Comparison of ENCODE assay signal across 14 cellular contexts in genomic region chr7:108402865-108403264, GRCh38. TPM values are rescaled to one million over a fixed set of nuclear protein-coding genes. Genes with fewer than 3 reads are reported as not detected.
DNase-seq lines count a peak whose midpoint lies in the region; ATAC-seq and TF ChIP-seq lines count a peak whose summit lies in the region.
"Had no signal": no experiment of that assay in that cellular context is flagged by ENCODE, and none has a peak within 500 bp of the region (broad histone marks: within the 10 kb centered on the region; RNA-seq: fewer than 3 reads in every experiment).

No MANE protein-coding gene starts in this region.

- no peaks in the 10 kb centered on the region for H4K20me1 ChIP-seq in PC-9 (ENCODE audit: insufficient read depth)

- no peak for TF ChIP-seq POLR2A in Peyer's patch (IDR thresholded peaks at IDR 0.05)

- H3K27me3 Mint-ChIP-seq in activated naive CD8-positive, alpha-beta T cell treated with anti-CD3 and anti-CD28 coated beads, Interleukin-2, amount 50 U/mL, for 24 hours: no peaks in the 10 kb centered on the region
- H3K27me3 Mint-ChIP-seq in activated naive CD8-positive, alpha-beta T cell treated with anti-CD3 and anti-CD28 coated beads for 36 hours: no peaks in the 10 kb centered on the region

- H3K4me3 ChIP-seq in choroid plexus epithelial cell (ENCODE audit: low read depth, low read length) (no peak overlapping the region), PC-9 (no peak overlapping the region), Peyer's patch (no peak overlapping the region)
- H3K4me3 ChIP-seq: lower lobe of right lung, ovary had no signal

- no peaks in the 10 kb centered on the region for H3F3A ChIP-seq in PC-9 (ENCODE audit: insufficient read depth, low read depth)

- H3K27ac ChIP-seq in PC-9 (no peak overlapping the region), Peyer's patch (no peak overlapping the region)
- H3K27ac ChIP-seq: lower lobe of right lung, ovary had no signal

- CTCF ChIA-PET in PC-9 (lab: Charles Lee): no interaction called here

- peaks cover 13% of the 10 kb centered on the region for H3K4me1 ChIP-seq in PC-9 (replicated peaks; ENCODE audit: insufficient read depth)
- H3K4me1 ChIP-seq in Peyer's patch: no peaks in the 10 kb centered on the region
- H3K4me1 ChIP-seq: lower lobe of right lung had no signal

- H3K36me3 ChIP-seq in PC-9 (ENCODE audit: low read depth): no peaks in the 10 kb centered on the region
- H3K36me3 ChIP-seq in Peyer's patch: no peaks in the 10 kb centered on the region
- H3K36me3 ChIP-seq: lower lobe of right lung, ovary had no signal

- intact Hi-C loops in PC-9 (cut with micrococcal nuclease; ENCODE audit: unreplicated experiment): no loop called here

- H3K4me3 Mint-ChIP-seq in activated naive CD8-positive, alpha-beta T cell treated with anti-CD3 and anti-CD28 coated beads, Interleukin-2, amount 50 U/mL, for 24 hours: no peak overlapping the region
- no peak overlapping the region for H3K4me3 Mint-ChIP-seq in activated naive CD8-positive, alpha-beta T cell treated with anti-CD3 and anti-CD28 coated beads for 36 hours
- H3K4me3 Mint-ChIP-seq: dendritic cell treated with granulocyte-macrophage colony-stimulating factor and Interleukin-4, amounts not matched to agents 40 ng/mL and 50 ng/mL, for 4 days had no signal

- H2AFZ ChIP-seq in PC-9: no peak overlapping the region

- DNase-seq in activated naive CD8-positive, alpha-beta T cell treated with anti-CD3 and anti-CD28 coated beads, Interleukin-2, amount 50 U/mL, for 24 hours: no peak
- no peak for DNase-seq in activated naive CD8-positive, alpha-beta T cell treated with anti-CD3 and anti-CD28 coated beads for 36 hours
- DNase-seq in choroid plexus epithelial cell (ENCODE audit: low read depth) (peak; percentile 80), PC-9 (no peak), Kasumi-1 (lab: John Stamatoyannopoulos, UW) (no peak), Peyer's patch (no peak)
- no peak for DNase-seq in stimulated activated naive CD8-positive, alpha-beta T cell treated with anti-CD3 and anti-CD28 coated beads, Interleukin-15, Interleukin-2, amounts not matched to agents 100 U/mL and 50 U/mL, for 24 hours
- DNase-seq: activated CD8-positive, alpha-beta memory T cell treated with anti-CD3 and anti-CD28 coated beads, Interleukin-2, amount 50 U/mL, for 4 hours; lower lobe of right lung; ovary; SIG-M5; stimulated activated CD4-positive, alpha-beta T cell treated with anti-CD3 and anti-CD28 coated beads, Interleukin-1b, Interleukin-23, amount 100 ng/mL, for 48 hours had no signal

- H3K4me2 ChIP-seq in PC-9: no peak overlapping the region

- H3K9me3 Mint-ChIP-seq in activated naive CD8-positive, alpha-beta T cell treated with anti-CD3 and anti-CD28 coated beads, Interleukin-2, amount 50 U/mL, for 24 hours: no peaks in the 10 kb centered on the region
- no peaks in the 10 kb centered on the region for H3K9me3 Mint-ChIP-seq in activated naive CD8-positive, alpha-beta T cell treated with anti-CD3 and anti-CD28 coated beads for 36 hours
- H3K9me3 Mint-ChIP-seq: dendritic cell treated with granulocyte-macrophage colony-stimulating factor and Interleukin-4, amounts not matched to agents 40 ng/mL and 50 ng/mL, for 4 days had no signal

- peak; percentile 43 for ATAC-seq in activated naive CD8-positive, alpha-beta T cell treated with anti-CD3 and anti-CD28 coated beads, Interleukin-2, amount 50 U/mL, for 24 hours
- ATAC-seq in HG03354 (IDR thresholded peaks at IDR 0.05; ENCODE audit: poor library complexity, severe bottlenecking, unreplicated experiment): peak; percentile 54
- ATAC-seq in stimulated activated naive CD8-positive, alpha-beta T cell treated with anti-CD3 and anti-CD28 coated beads, Interleukin-15, Interleukin-2, amounts not matched to agents 100 U/mL and 50 U/mL, for 24 hours: peak; percentile 46
- ATAC-seq: lower lobe of right lung had no signal

- H3K9me3 ChIP-seq in PC-9 (ENCODE audit: insufficient read depth, low read depth) (no peaks in the 10 kb centered on the region), Peyer's patch (no peaks in the 10 kb centered on the region)
- H3K9me3 ChIP-seq: lower lobe of right lung, ovary had no signal

- H3K27me3 ChIP-seq in PC-9 (ENCODE audit: insufficient read depth, low read depth) (no peaks in the 10 kb centered on the region), Peyer's patch (no peaks in the 10 kb centered on the region)
- H3K27me3 ChIP-seq: ovary had no signal

- H3K4me1 Mint-ChIP-seq in activated naive CD8-positive, alpha-beta T cell treated with anti-CD3 and anti-CD28 coated beads, Interleukin-2, amount 50 U/mL, for 24 hours: peaks cover 2% of the 10 kb centered on the region
- peaks cover 10% of the 10 kb centered on the region for H3K4me1 Mint-ChIP-seq in activated naive CD8-positive, alpha-beta T cell treated with anti-CD3 and anti-CD28 coated beads for 36 hours

- no peak overlapping the region for H3K27ac Mint-ChIP-seq in activated naive CD8-positive, alpha-beta T cell treated with anti-CD3 and anti-CD28 coated beads, Interleukin-2, amount 50 U/mL, for 24 hours
- no peak overlapping the region for H3K27ac Mint-ChIP-seq in activated naive CD8-positive, alpha-beta T cell treated with anti-CD3 and anti-CD28 coated beads for 36 hours
- H3K27ac Mint-ChIP-seq: dendritic cell treated with granulocyte-macrophage colony-stimulating factor and Interleukin-4, amounts not matched to agents 40 ng/mL and 50 ng/mL, for 4 days had no signal

- H3K9me2 ChIP-seq in PC-9 (ENCODE audit: insufficient read depth): no peaks in the 10 kb centered on the region

- no peaks in the 10 kb centered on the region for H3K79me2 ChIP-seq in PC-9 (ENCODE audit: low read depth)

- H3K36me3 Mint-ChIP-seq in activated naive CD8-positive, alpha-beta T cell treated with anti-CD3 and anti-CD28 coated beads, Interleukin-2, amount 50 U/mL, for 24 hours (ENCODE audit: low read depth): no peaks in the 10 kb centered on the region
- H3K36me3 Mint-ChIP-seq in activated naive CD8-positive, alpha-beta T cell treated with anti-CD3 and anti-CD28 coated beads for 36 hours: peaks cover 3% of the 10 kb centered on the region

- POLR2A ChIA-PET in PC-9 (lab: Charles Lee; ENCODE audit: unreplicated experiment): interaction anchor here (0.6 kb wide), 1 partner anchor 122 kb away, joined by 5 read pairs; no protein-coding TSS in a partner anchor

- no peak for TF ChIP-seq CTCF in choroid plexus epithelial cell (conservative IDR thresholded peaks at IDR 0.05; ENCODE audit: low read depth, low read length)
- TF ChIP-seq CTCF in PC-9 (conservative IDR thresholded peaks at IDR 0.05): no peak
- TF ChIP-seq CTCF in Peyer's patch (IDR thresholded peaks at IDR 0.05): no peak

- no TSS peak for BruUV-seq in PC-9 (replicated peaks; lab: Mats Ljungman, UMichigan)

RNA-seq across cellular contexts. Expression of gene NRCAM, which starts 53.4 kb away (rescaled TPM):
- total RNA-seq in activated naive CD8-positive, alpha-beta T cell treated with anti-CD3 and anti-CD28 coated beads for 36 hours: 1 to 10 TPM; 3.9 to 4.6 TPM
- 40.3 and 42.6 TPM in 2 replicates for total RNA-seq in PC-9 (2021)
- 1 to 10 TPM in 3 of 4 donors, under 1 TPM in 1; 0.85 to 4.1 (median 2.6) TPM for total RNA-seq in Peyer's patch
